In the genomic region with DNA sequence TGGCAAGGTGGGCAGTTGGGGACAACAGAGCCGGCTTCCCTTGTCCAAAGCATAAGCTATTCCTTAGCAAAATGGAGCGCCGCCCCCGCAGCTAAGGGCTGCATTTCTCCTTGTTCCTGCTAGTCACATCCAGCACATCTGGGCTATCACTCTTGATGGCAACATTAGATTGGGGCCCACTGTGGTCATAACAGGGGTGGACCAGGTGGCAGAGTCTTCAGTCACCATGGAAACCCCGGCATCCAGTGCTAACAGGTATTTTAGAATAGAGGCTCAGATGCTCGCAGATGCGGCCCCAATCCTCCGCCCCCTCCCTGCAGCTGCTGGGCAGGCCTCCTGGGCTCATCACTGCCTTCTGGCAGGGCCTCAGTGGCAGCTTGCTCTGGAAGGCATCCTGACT, we compare ENCODE assay signal across 17 cellular contexts.
DNase-seq lines count a peak whose midpoint lies in the region.
"Had no signal": no experiment of that assay in that cellular context is flagged by ENCODE, and none has a peak within 500 bp of the region (broad histone marks: within the 10 kb centered on the region; RNA-seq: fewer than 3 reads in every experiment).

No MANE protein-coding gene starts in this region.

- DNase-seq in NCI-H748 (lab: John Stamatoyannopoulos, UW; ENCODE audit: unreplicated experiment) (peak; percentile 68), NCI-H748 treated with DMSO at 0.1 percent for 48 hours (lab: John Stamatoyannopoulos, UW) (no peak), NCI-H2171 treated with DMSO at 0.1 percent for 48 hours (lab: John Stamatoyannopoulos, UW) (peak; percentile 52), left kidney (ENCODE audit: low read depth, low spot score) (peak; percentile 58), medulla oblongata (ENCODE audit: extremely low spot score) (no peak), DMS53 (lab: John Stamatoyannopoulos, UW) (no peak)
- DNase-seq: CD8-positive, alpha-beta memory T cell; COR-L47; DMS153; DMS79 treated with DMSO at 0.1 percent for 48 hours; GF-D8; GOT3; H7; HFFc6; IMR-90 had no signal

- H3K9me3 ChIP-seq in KOPT-K1 (ENCODE audit: insufficient read depth, low read length, poor library complexity, severe bottlenecking), result no peaks in the 10 kb centered on the region
- H3K9me3 ChIP-seq: BLaER1 treated with 17β-estradiol and CSF1 and Interleukin-3, amounts not matched to agents 10 nM and 100 nM had no signal

- peak overlapping the region; percentile 64 for H3K27ac ChIP-seq in KOPT-K1 (ENCODE audit: low read depth, low read length, poor library complexity, severe bottlenecking)
- H3K27ac ChIP-seq: BLaER1 treated with 17β-estradiol and CSF1 and Interleukin-3, amounts not matched to agents 10 nM and 100 nM had no signal

- H3K36me3 ChIP-seq in KOPT-K1 (ENCODE audit: insufficient read depth, low read length), result no peaks in the 10 kb centered on the region
- H3K36me3 ChIP-seq: BLaER1 treated with 17β-estradiol and CSF1 and Interleukin-3, amounts not matched to agents 10 nM and 100 nM had no signal

Comparison
In these comparisons a context has a peak if more than half of its experiments do, and no peak if none do; other contexts are left out.
1. DNase-seq: peak in NCI-H748 (single experiment), NCI-H2171 treated with DMSO at 0.1 percent for 48 hours (single experiment) and left kidney (single experiment); none in NCI-H748 treated with DMSO at 0.1 percent for 48 hours (single experiment), medulla oblongata (single experiment) and DMS53 (single experiment).